Comparison of ENCODE assay signal across 28 cellular contexts in genomic region chr12:2274733-2275132, GRCh38.
"Had no signal": no experiment of that assay in that cellular context is flagged by ENCODE, and none has a peak within 500 bp of the region (broad histone marks: within the 10 kb centered on the region; RNA-seq: fewer than 3 reads in every experiment).

No MANE protein-coding gene starts in this region.

- FAIRE-seq: keratinocyte, pancreas had no signal

- DNase-seq: activated B cell treated with CpG ODN at 0.5 μM for 24 hours; activated CD4-positive, alpha-beta T cell treated with anti-CD3 and anti-CD28 coated beads, Interleukin-2, amount 50 U/mL, for 1 hour; activated CD8-positive, alpha-beta T cell treated with anti-CD3 and anti-CD28 coated beads for 36 hours; activated T-cell treated with anti-CD3 and anti-CD28 coated beads, Interleukin-2, amount 50 U/mL, for 48 hours; adrenal gland; aorta; body of pancreas; cerebellar nuclear complex; colonic mucosa; effector CD8-positive, alpha-beta T cell; erythroblast; gastrocnemius medialis; glutamatergic neuron; hippocampal formation; left colon; lower lobe of right lung; mesenchymal stem cell; right lobe of liver; stimulated activated CD4-positive, alpha-beta T cell treated with anti-CD3 and anti-CD28 coated beads, Interleukin-12 subunit alpha, Interleukin-12 subunit beta, amount 100 ng/mL, for 4 hours; stimulated activated CD4-positive, alpha-beta T cell treated with anti-CD3 and anti-CD28 coated beads, Interleukin-4, amount 100 ng/mL, for 1 hour; stimulated activated naive CD8-positive, alpha-beta T cell treated with anti-CD3 and anti-CD28 coated beads, Interleukin-15, Interleukin-2, amounts not matched to agents 100 U/mL and 50 U/mL, for 24 hours; substantia nigra; T-helper 1 cell; upper lobe of right lung had no signal

- H3K4me1 ChIP-seq: adrenal gland, body of pancreas, colonic mucosa, gastrocnemius medialis, lower lobe of right lung, pancreas, right lobe of liver, upper lobe of right lung had no signal

- ATAC-seq: activated CD8-positive, alpha-beta T cell treated with anti-CD3 and anti-CD28 coated beads for 36 hours; activated naive CD4-positive, alpha-beta T cell treated with anti-CD3 and anti-CD28 coated beads, Interleukin-2, amount 50 U/mL, for 72 hours; body of pancreas; gastrocnemius medialis; left colon; lower lobe of right lung; pancreas; right lobe of liver; upper lobe of right lung had no signal

- H3K9me3 ChIP-seq: adrenal gland, body of pancreas, colonic mucosa, gastrocnemius medialis, lower lobe of right lung, pancreas, right lobe of liver, upper lobe of right lung had no signal

- H3K27ac ChIP-seq: adrenal gland, body of pancreas, colonic mucosa, gastrocnemius medialis, lower lobe of right lung, pancreas, right lobe of liver, upper lobe of right lung had no signal

- H3K4me3 ChIP-seq: adrenal gland, body of pancreas, colonic mucosa, gastrocnemius medialis, lower lobe of right lung, pancreas, right lobe of liver, skin epidermis, upper lobe of right lung had no signal

- H3K27me3 ChIP-seq: adrenal gland, body of pancreas, colonic mucosa, gastrocnemius medialis, pancreas, right lobe of liver, upper lobe of right lung had no signal
